Comparison of ENCODE assay signal across 13 cellular contexts in genomic region chr1:201405484-201405831, GRCh38. TPM values are rescaled to one million over a fixed set of nuclear protein-coding genes. Genes with fewer than 3 reads are reported as not detected.
DNase-seq lines count a peak whose midpoint lies in the region; ATAC-seq and TF ChIP-seq lines count a peak whose summit lies in the region.
"Had no signal": no experiment of that assay in that cellular context is flagged by ENCODE, and none has a peak within 500 bp of the region (broad histone marks: within the 10 kb centered on the region; RNA-seq: fewer than 3 reads in every experiment).

No MANE protein-coding gene starts in this region.

- H3K4me3 ChIP-seq in PC-3 (ENCODE audit: low read length), result no peak overlapping the region
- H3K4me3 ChIP-seq in lung, result no peak overlapping the region
- H3K4me3 ChIP-seq in WERI-Rb-1 (ENCODE audit: low read depth, low read length), result no peak overlapping the region

- no peak overlapping the region for H3K27ac ChIP-seq in PC-3 (ENCODE audit: low read length)
- no peak overlapping the region for H3K27ac ChIP-seq in lung (ENCODE audit: low read depth in 1 of 2, low read length in 1 of 2)
- H3K27ac ChIP-seq in WERI-Rb-1, result no peak overlapping the region

- H3K9me2 ChIP-seq in PC-3 (replicated peaks; ENCODE audit: low read length), result no peaks in the 10 kb centered on the region

- H3K4me1 ChIP-seq in PC-3 (ENCODE audit: insufficient read depth, low read length), result peaks cover 13% of the 10 kb centered on the region
- H3K4me1 ChIP-seq in lung (ENCODE audit: control insufficient read depth in 2 of 2, insufficient read depth in 2 of 2, low read length in 2 of 2), result peaks cover 0 to 6% of the 10 kb centered on the region in 2 donors

- H3K4me2 ChIP-seq in PC-3 (ENCODE audit: low read length), result no peak overlapping the region

- H3K9ac ChIP-seq in PC-3 (ENCODE audit: low read length), result no peak overlapping the region

- H4K20me1 ChIP-seq in PC-3 (ENCODE audit: low read length), result no peaks in the 10 kb centered on the region

- no peaks in the 10 kb centered on the region for H3F3A ChIP-seq in PC-3 (ENCODE audit: low read length, unreplicated experiment)

- no peak overlapping the region for H2AFZ ChIP-seq in PC-3 (ENCODE audit: low read length)

- intact Hi-C loops in PC-3 (cut with micrococcal nuclease), result no loop called here

- H3K36me3 ChIP-seq in PC-3 (ENCODE audit: low read depth, low read length), result no peaks in the 10 kb centered on the region
- no peaks in the 10 kb centered on the region for H3K36me3 ChIP-seq in lung (ENCODE audit: control insufficient read depth in 2 of 2, insufficient read depth in 2 of 2, low read length in 2 of 2)
- H3K36me3 ChIP-seq in WERI-Rb-1, result no peaks in the 10 kb centered on the region

- H3K27me3 ChIP-seq in PC-3 (ENCODE audit: low read length), result no peaks in the 10 kb centered on the region
- no peaks in the 10 kb centered on the region for H3K27me3 ChIP-seq in lung (ENCODE audit: control insufficient read depth, insufficient read depth)
- H3K27me3 ChIP-seq in WERI-Rb-1 (ENCODE audit: insufficient read depth, low read depth, severe bottlenecking), result no peaks in the 10 kb centered on the region

- TF ChIP-seq CTCF in PC-3 (conservative IDR thresholded peaks at IDR 0.05; ENCODE audit: low read depth, low read length) (no peak), lung (IDR thresholded peaks at IDR 0.05; ENCODE audit: control extremely low read depth, extremely low read depth) (no peak), WERI-Rb-1 (IDR thresholded peaks at IDR 0.05; ENCODE audit: low read depth, low read length) (no peak)

- WGBS in lung, 2 donors, result 69 to 74% methylated on average over 10 of the region's 10 CpGs

- POLR2A ChIA-PET in PC-3 (lab: Charles Lee; ENCODE audit: unreplicated experiment), result interaction anchor here (0.5 kb wide), 2 partner anchors 15 to 755 kb away, joined by 3 to 11 read pairs; no protein-coding TSS in a partner anchor

- no peaks in the 10 kb centered on the region; the same call in 1 of the 2 replicates for H3K79me2 ChIP-seq in PC-3 (ENCODE audit: low read length)

- peak; percentile 54 for DNase-seq in PC-3
- DNase-seq in lung (ENCODE audit: low spot score), result peak; percentile 59
- DNase-seq in ureter (ENCODE audit: low spot score), result peak; percentile 76
- no peak for DNase-seq in WERI-Rb-1
- DNase-seq in NOMO-1 treated with dmso at 0.1 percent for 144 hours (lab: John Stamatoyannopoulos, UW; ENCODE audit: unreplicated experiment), result no peak
- DNase-seq in NCI-H446 (lab: John Stamatoyannopoulos, UW), result no peak
- DNase-seq: activated CD4-positive, alpha-beta memory T cell treated with anti-CD3 and anti-CD28 coated beads for 36 hours; activated naive CD4-positive, alpha-beta T cell treated with anti-CD3 and anti-CD28 coated beads, Interleukin-2, amount 10 ng/mL, durations not matched to agents 7 days and 5 days; T-cell had no signal

- ATAC-seq in GM19324 (IDR thresholded peaks at IDR 0.05; ENCODE audit: low FRiP score, unreplicated experiment), result peak; percentile 51
- ATAC-seq in PC-3, result peak; percentile 25
- peak; percentile 53 for ATAC-seq in lung (ENCODE audit: insufficient read depth, low FRiP score)
- no peak for ATAC-seq in HG03439 (IDR thresholded peaks at IDR 0.05; ENCODE audit: unreplicated experiment)

- BruUV-seq in PC-3 (replicated peaks; lab: Mats Ljungman, UMichigan), result no TSS peak

- CTCF ChIA-PET in PC-3 (lab: Charles Lee), result interaction anchor here (0.6 to 1.1 kb wide), 2 partner anchors 22 to 126 kb away, joined by 3 to 4 read pairs; no protein-coding TSS in a partner anchor

- no peaks in the 10 kb centered on the region for H3K9me3 ChIP-seq in PC-3 (ENCODE audit: low read length)
- no peaks in the 10 kb centered on the region for H3K9me3 ChIP-seq in lung (ENCODE audit: control insufficient read depth in 2 of 2, insufficient read depth in 1 of 2, low read length in 1 of 2)
- H3K9me3 ChIP-seq in WERI-Rb-1 (ENCODE audit: severe bottlenecking), result no peaks in the 10 kb centered on the region

RNA-seq across cellular contexts. Expression of gene LAD1, which starts 6.3 kb away (rescaled TPM):
- 310 and 381 TPM in 2 replicates for total RNA-seq in PC-3 (2014; rRNA removed)
- 10 to 100 TPM; 17.8 to 37.8 TPM for total RNA-seq in lung
- polyA plus RNA-seq in lung, result 10 to 100 TPM; 39.6 to 63.8 TPM
- 186 TPM for total RNA-seq in ureter
- total RNA-seq: activated CD4-positive, alpha-beta memory T cell treated with anti-CD3 and anti-CD28 coated beads for 36 hours; lung microvascular endothelial cell; temporal lobe had no signal

RNA-seq across cellular contexts. Expression of gene TNNI1, which starts 16.1 kb away (rescaled TPM):
- not detected in 2 replicates for total RNA-seq in PC-3 (2014; rRNA removed)
- under 1 TPM; 0.06 to 0.88 TPM for total RNA-seq in lung
- polyA plus RNA-seq in lung, result under 1 TPM; 0.11 to 0.63 TPM
- total RNA-seq in ureter, result 0.23 TPM
- total RNA-seq: activated CD4-positive, alpha-beta memory T cell treated with anti-CD3 and anti-CD28 coated beads for 36 hours; lung microvascular endothelial cell; T-cell; temporal lobe had no signal

RNA-seq across cellular contexts. Expression of gene TNNT2, which starts 28.0 kb away (rescaled TPM):
- total RNA-seq in PC-3 (2014; rRNA removed), result 1.1 and 2.9 TPM in 2 replicates
- total RNA-seq in lung, result 1 to 10 TPM; 2.0 to 6.8 TPM
- polyA plus RNA-seq in lung, result 10 to 100 TPM in 1 of 2 donors, 1 to 10 TPM in 1; 4.0 to 10.4 TPM
- 1.4 TPM for total RNA-seq in ureter
- total RNA-seq: activated CD4-positive, alpha-beta memory T cell treated with anti-CD3 and anti-CD28 coated beads for 36 hours; lung microvascular endothelial cell; T-cell had no signal

Comparison
In these comparisons a context has a peak if more than half of its experiments do, and no peak if none do; other contexts are left out.
1. DNase-seq: peak in PC-3 (single experiment), lung (single experiment) and ureter (single experiment); none in WERI-Rb-1 (single experiment), NOMO-1 treated with dmso at 0.1 percent for 144 hours (single experiment) and NCI-H446 (0 of 2).